Comparison of ENCODE assay signal across 25 cellular contexts in genomic region chr17:45977976-45978626, GRCh38. TPM values are rescaled to one million over a fixed set of nuclear protein-coding genes. Genes with fewer than 3 reads are reported as not detected.
"Had no signal": no experiment of that assay in that cellular context is flagged by ENCODE, and none has a peak within 500 bp of the region (broad histone marks: within the 10 kb centered on the region; RNA-seq: fewer than 3 reads in every experiment).

No MANE protein-coding gene starts in this region.

- H3K27ac ChIP-seq: colonic mucosa, esophagus squamous epithelium, sigmoid colon, skin epidermis, tibial artery, upper lobe of right lung had no signal

- H3K4me1 ChIP-seq: colonic mucosa, tibial artery, upper lobe of right lung had no signal

- DNase-seq: cerebellar nuclear complex; colonic mucosa; dermis blood vessel endothelial cell; esophagus squamous epithelium; foreskin fibroblast; immature natural killer cell; left colon; left ventricle myocardium superior; mesenchymal stem cell; midbrain; naive B cell; sigmoid colon; stimulated activated CD4-positive, alpha-beta T cell treated with anti-CD3 and anti-CD28 coated beads, Interleukin-2, amount 100 ng/mL, for 48 hours; stimulated activated CD8-positive, alpha-beta memory T cell treated with anti-CD3 and anti-CD28 coated beads, Interleukin-4, amount 100 ng/mL, for 48 hours; tibial artery; upper lobe of right lung had no signal

- H3K27me3 ChIP-seq: colonic mucosa, esophagus squamous epithelium, sigmoid colon, tibial artery, upper lobe of right lung had no signal

- H3K4me1 Mint-ChIP-seq: immature natural killer cell; nephron; stimulated activated effector memory CD8-positive, alpha-beta T cell treated with anti-CD3 and anti-CD28 coated beads, Interleukin-12 subunit alpha, Interleukin-12 subunit beta, amount 100 ng/mL, for 72 hours had no signal

- H3K9me3 Mint-ChIP-seq: immature natural killer cell; naive B cell; nephron; stimulated activated effector memory CD8-positive, alpha-beta T cell treated with anti-CD3 and anti-CD28 coated beads, Interleukin-12 subunit alpha, Interleukin-12 subunit beta, amount 100 ng/mL, for 72 hours; stimulated activated naive CD8-positive, alpha-beta T cell treated with anti-CD3 and anti-CD28 coated beads, Interleukin-15, Interleukin-2, amounts not matched to agents 100 ng/mL and 50 ng/mL, for 24 hours had no signal

- H3K9me3 ChIP-seq: colonic mucosa, esophagus squamous epithelium, sigmoid colon, tibial artery, upper lobe of right lung had no signal

- H3K36me3 Mint-ChIP-seq: immature natural killer cell; naive B cell; stimulated activated effector memory CD8-positive, alpha-beta T cell treated with anti-CD3 and anti-CD28 coated beads, Interleukin-12 subunit alpha, Interleukin-12 subunit beta, amount 100 ng/mL, for 72 hours had no signal

- H3K4me3 Mint-ChIP-seq: immature natural killer cell; nephron; stimulated activated effector memory CD8-positive, alpha-beta T cell treated with anti-CD3 and anti-CD28 coated beads, Interleukin-12 subunit alpha, Interleukin-12 subunit beta, amount 100 ng/mL, for 72 hours; stimulated activated naive CD8-positive, alpha-beta T cell treated with anti-CD3 and anti-CD28 coated beads, Interleukin-15, Interleukin-2, amounts not matched to agents 100 ng/mL and 50 ng/mL, for 24 hours had no signal

- H3K4me3 ChIP-seq: colonic mucosa, esophagus squamous epithelium, lung, sigmoid colon, skin epidermis, tibial artery, upper lobe of right lung had no signal

- H3K27ac Mint-ChIP-seq: immature natural killer cell; nephron; stimulated activated effector memory CD8-positive, alpha-beta T cell treated with anti-CD3 and anti-CD28 coated beads, Interleukin-12 subunit alpha, Interleukin-12 subunit beta, amount 100 ng/mL, for 72 hours; stimulated activated naive CD8-positive, alpha-beta T cell treated with anti-CD3 and anti-CD28 coated beads, Interleukin-15, Interleukin-2, amounts not matched to agents 100 ng/mL and 50 ng/mL, for 24 hours had no signal

- H3K36me3 ChIP-seq: colonic mucosa, sigmoid colon, tibial artery, upper lobe of right lung had no signal

- H3K27me3 Mint-ChIP-seq: stimulated activated naive CD8-positive, alpha-beta T cell treated with anti-CD3 and anti-CD28 coated beads, Interleukin-15, Interleukin-2, amounts not matched to agents 100 ng/mL and 50 ng/mL, for 24 hours had no signal

- ATAC-seq: left colon; left ventricle myocardium superior; stimulated activated effector memory CD8-positive, alpha-beta T cell treated with anti-CD3 and anti-CD28 coated beads, Interleukin-12 subunit alpha, Interleukin-12 subunit beta, amount 100 ng/mL, for 72 hours; upper lobe of right lung had no signal

RNA-seq across cellular contexts. Expression of gene STH, which starts 20.9 kb away (rescaled TPM):
- total RNA-seq: colonic mucosa, dermis blood vessel endothelial cell, epithelial cell of proximal tubule, esophagus squamous epithelium, kidney epithelial cell, left colon, left ventricle myocardium superior, lung, omental fat pad, pulmonary artery endothelial cell, sigmoid colon, upper lobe of right lung had no signal
- polyA plus RNA-seq: immature natural killer cell, lung, sigmoid colon had no signal
